Comparison of ENCODE assay signal across 8 cellular contexts in genomic region chr20:16476032-16476431, GRCh38.
A peak's percentile ranks its signal among the peaks of the same experiment; 100 is the strongest.
DNase-seq lines count a peak whose midpoint lies in the region; ATAC-seq and TF ChIP-seq lines count a peak whose summit lies in the region.

No MANE protein-coding gene starts in this region.

- no peak for DNase-seq in AG04450 (ENCODE audit: low read depth, low spot score)
- peak; percentile 40 for DNase-seq in HPDE6-E6E7 (ENCODE audit: extremely low spot score)
- DNase-seq in NOMO-1 treated with dmso at 0.1 percent for 144 hours (lab: John Stamatoyannopoulos, UW; ENCODE audit: unreplicated experiment) = peak; percentile 11
- peak; percentile 76 for DNase-seq in dedifferentiated amniotic fluid mesenchymal stem cell (ENCODE audit: extremely low spot score)
- DNase-seq in lung (ENCODE audit: low spot score) = no peak
- DNase-seq in NK-92 treated with Interleukin-12 subunit alpha and Interleukin-12 subunit beta, amount 100 ng/mL, for 24 hours (lab: John Stamatoyannopoulos, UW) = no peak

- H3K9me3 ChIP-seq in AG04450 (ENCODE audit: control insufficient read depth, insufficient read depth, low read length) (no peaks in the 10 kb centered on the region), lung (ENCODE audit: control insufficient read depth in 2 of 2, insufficient read depth in 1 of 2, low read length in 1 of 2) (no peaks in the 10 kb centered on the region)

- H3K4me3 ChIP-seq in AG04450 (ENCODE audit: low read depth, low read length) (no peak overlapping the region), lung (no peak overlapping the region)

- TF ChIP-seq CTCF in AG04450 (IDR thresholded peaks at IDR 0.05; ENCODE audit: low read depth, low read length) (peak; percentile 66), lung (IDR thresholded peaks at IDR 0.05; ENCODE audit: control extremely low read depth, extremely low read depth) (peak; percentile 25)

- no peaks in the 10 kb centered on the region for H3K4me1 ChIP-seq in lung (ENCODE audit: control insufficient read depth in 2 of 2, insufficient read depth in 2 of 2, low read length in 2 of 2)

- ATAC-seq in GM18502 (IDR thresholded peaks at IDR 0.05; ENCODE audit: poor library complexity, unreplicated experiment) = peak; percentile 72
- ATAC-seq in lung (ENCODE audit: insufficient read depth, low FRiP score) = peak; percentile 70
- ATAC-seq in activated CD4-positive, CD25-positive, alpha-beta regulatory T cell treated with anti-CD3 and anti-CD28 coated beads, Interleukin-2, amount 50 U/mL, for 24 hours = no peak

- CTCF ChIA-PET in AG04450 (lab: Charles Lee) = interaction anchor here (0.6 to 1.9 kb wide), 56 partner anchors 10 to 1732 kb away, joined by 3 to 25 read pairs (median 4); no protein-coding TSS in a partner anchor

- H3K27ac ChIP-seq in AG04450 (ENCODE audit: low read depth, low read length) (no peak overlapping the region), lung (ENCODE audit: low read depth in 1 of 2, low read length in 1 of 2) (no peak overlapping the region)

- H3K27me3 ChIP-seq in AG04450 (ENCODE audit: control insufficient read depth, insufficient read depth, low read length) = no peaks in the 10 kb centered on the region
- no peaks in the 10 kb centered on the region for H3K27me3 ChIP-seq in lung (ENCODE audit: control insufficient read depth, insufficient read depth)

- peaks cover 2 to 6% of the 10 kb centered on the region in 2 donors for H3K36me3 ChIP-seq in lung (ENCODE audit: control insufficient read depth in 2 of 2, insufficient read depth in 2 of 2, low read length in 2 of 2)

- 14 to 18% methylated on average over 3 of the region's 3 CpGs for WGBS in lung, 2 donors

- POLR2A ChIA-PET in AG04450 (lab: Yijun Ruan, JAX) = no interaction called here

Comparison
In these comparisons a context has a peak if more than half of its experiments do, and no peak if none do; other contexts are left out.
1. DNase-seq: peak in HPDE6-E6E7 (single experiment), NOMO-1 treated with dmso at 0.1 percent for 144 hours (single experiment) and dedifferentiated amniotic fluid mesenchymal stem cell (single experiment); none in AG04450 (single experiment), lung (single experiment) and NK-92 treated with Interleukin-12 subunit alpha and Interleukin-12 subunit beta, amount 100 ng/mL, for 24 hours (single experiment).
2. ATAC-seq: peak in GM18502 (single experiment) and lung (single experiment); none in activated CD4-positive, CD25-positive, alpha-beta regulatory T cell treated with anti-CD3 and anti-CD28 coated beads, Interleukin-2, amount 50 U/mL, for 24 hours (0 of 2).